Comparison of ENCODE assay signal across 25 cellular contexts in genomic region chr4:97994765-97995465, GRCh38.
"Had no signal": no experiment of that assay in that cellular context is flagged by ENCODE, and none has a peak within 500 bp of the region (broad histone marks: within the 10 kb centered on the region; RNA-seq: fewer than 3 reads in every experiment).

No MANE protein-coding gene starts in this region.

- H3K27me3 Mint-ChIP-seq: stimulated activated memory B cell treated with anti-CD40 and anti-IgM and Interleukin-4, amounts not matched to agents 10 μg/mL and 1 μg/mL and 100 μg/mL, for 72 hours; stimulated activated naive CD8-positive, alpha-beta T cell treated with anti-CD3 and anti-CD28 coated beads, Interleukin-15, Interleukin-2, amounts not matched to agents 100 ng/mL and 50 ng/mL, for 24 hours had no signal

- H3K27me3 ChIP-seq: esophagus muscularis mucosa, hepatocyte, neutrophil, spleen, tibial artery, upper lobe of left lung, uterus had no signal

- ATAC-seq: left colon; left ventricle myocardium superior; naive thymus-derived CD4-positive, alpha-beta T cell; psoas muscle; sciatic nerve; stimulated activated memory B cell treated with anti-CD40 and anti-IgM and Interleukin-4, amounts not matched to agents 10 μg/mL and 1 μg/mL and 100 μg/mL, for 72 hours had no signal

- H3K27ac ChIP-seq: coronary artery, esophagus muscularis mucosa, hepatocyte, neutrophil, psoas muscle, spleen, tibial artery, upper lobe of left lung, uterus had no signal

- DNase-seq: effector CD4-positive, alpha-beta T cell; endodermal cell; foreskin fibroblast; left colon; left ventricle myocardium superior; mesendoderm; naive thymus-derived CD4-positive, alpha-beta T cell; nephron progenitor cell; psoas muscle; spleen; stimulated activated CD4-positive, alpha-beta T cell treated with anti-CD3 and anti-CD28 coated beads, Interleukin-15, amount 100 ng/mL, for 24 hours; stimulated activated CD4-positive, alpha-beta T cell treated with anti-CD3 and anti-CD28 coated beads, Interleukin-1b, Interleukin-23, amount 100 ng/mL, for 48 hours; stimulated activated CD4-positive, alpha-beta T cell treated with anti-CD3 and anti-CD28 coated beads, Interleukin-4, amount 100 ng/mL, for 24 hours; tibial artery; upper lobe of left lung; uterus had no signal

- H3K4me1 ChIP-seq: esophagus muscularis mucosa, psoas muscle, spleen, tibial artery, upper lobe of left lung, uterus had no signal

- H3K36me3 ChIP-seq: esophagus muscularis mucosa, neutrophil, spleen, tibial artery, upper lobe of left lung, uterus had no signal

- H3K4me1 Mint-ChIP-seq: endodermal cell; naive thymus-derived CD4-positive, alpha-beta T cell; nephron progenitor cell; stimulated activated memory B cell treated with anti-CD40 and anti-IgM and Interleukin-4, amounts not matched to agents 10 μg/mL and 1 μg/mL and 100 μg/mL, for 72 hours had no signal

- H3K4me3 Mint-ChIP-seq: endodermal cell; naive thymus-derived CD4-positive, alpha-beta T cell; nephron progenitor cell; stimulated activated memory B cell treated with anti-CD40 and anti-IgM and Interleukin-4, amounts not matched to agents 10 μg/mL and 1 μg/mL and 100 μg/mL, for 72 hours; stimulated activated naive CD8-positive, alpha-beta T cell treated with anti-CD3 and anti-CD28 coated beads, Interleukin-15, Interleukin-2, amounts not matched to agents 100 ng/mL and 50 ng/mL, for 24 hours had no signal

- H3K79me2 ChIP-seq: hepatocyte had no signal

- FAIRE-seq: endothelial cell of umbilical vein had no signal

- H3K4me3 ChIP-seq: coronary artery, esophagus muscularis mucosa, hepatocyte, lung, psoas muscle, spleen, tibial artery, upper lobe of left lung, uterus had no signal

- H3K4me2 ChIP-seq: hepatocyte had no signal

- H3K9me3 ChIP-seq: neutrophil, psoas muscle, uterus had no signal

- H2AFZ ChIP-seq: hepatocyte had no signal

- H3K27ac Mint-ChIP-seq: endodermal cell; naive thymus-derived CD4-positive, alpha-beta T cell; nephron progenitor cell; stimulated activated memory B cell treated with anti-CD40 and anti-IgM and Interleukin-4, amounts not matched to agents 10 μg/mL and 1 μg/mL and 100 μg/mL, for 72 hours; stimulated activated naive CD8-positive, alpha-beta T cell treated with anti-CD3 and anti-CD28 coated beads, Interleukin-15, Interleukin-2, amounts not matched to agents 100 ng/mL and 50 ng/mL, for 24 hours had no signal

- H3K36me3 Mint-ChIP-seq: naive thymus-derived CD4-positive, alpha-beta T cell; stimulated activated memory B cell treated with anti-CD40 and anti-IgM and Interleukin-4, amounts not matched to agents 10 μg/mL and 1 μg/mL and 100 μg/mL, for 72 hours had no signal
